15 cellular contexts compared by ENCODE assay signal in the genomic region with DNA sequence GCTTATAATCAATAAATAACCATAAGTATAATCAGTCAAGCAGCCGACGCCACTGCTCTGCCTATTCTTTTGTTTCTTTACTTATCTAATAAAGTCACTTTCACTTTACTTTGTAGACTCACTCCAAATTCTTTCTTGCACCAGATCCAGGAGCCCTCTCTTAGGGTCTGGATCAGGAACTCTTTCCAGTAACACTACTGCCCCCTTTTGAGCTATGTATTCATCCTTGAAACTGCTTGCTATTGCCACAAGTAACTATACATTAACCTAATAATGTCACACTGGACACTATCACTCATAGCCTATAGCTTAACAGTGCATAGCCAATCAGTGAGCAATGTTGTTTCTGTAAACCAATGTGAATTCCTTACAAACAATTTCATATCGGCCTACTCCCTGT. TPM values are rescaled to one million over a fixed set of nuclear protein-coding genes. Genes with fewer than 3 reads are reported as not detected.
DNase-seq lines count a peak whose midpoint lies in the region; TF ChIP-seq lines count a peak whose summit lies in the region.
"Had no signal": no experiment of that assay in that cellular context is flagged by ENCODE, and none has a peak within 500 bp of the region (broad histone marks: within the 10 kb centered on the region; RNA-seq: fewer than 3 reads in every experiment).

No MANE protein-coding gene starts in this region.

- intact Hi-C loops in dorsolateral prefrontal cortex (cut with DNase I) = loop anchor here (5.0 kb wide), 3 partner anchors 46 to 74 kb away; no protein-coding TSS in a partner anchor

- H3K4me3 Mint-ChIP-seq in neural progenitor cell = peak overlapping the region; percentile 34
- H3K4me3 Mint-ChIP-seq: activated CD8-positive, alpha-beta memory T cell treated with anti-CD3 and anti-CD28 coated beads, Interleukin-2, amount 10 ng/mL, durations not matched to agents 7 days and 5 days; stimulated activated naive CD8-positive, alpha-beta T cell treated with anti-CD3 and anti-CD28 coated beads, Interleukin-15, amount 100 ng/mL, for 72 hours had no signal

- H3K4me3 ChIP-seq in NB4 (ENCODE audit: low read depth, low read length) = no peak overlapping the region
- H3K4me3 ChIP-seq in dorsolateral prefrontal cortex = no peak overlapping the region
- H3K4me3 ChIP-seq in neural progenitor cell = no peak overlapping the region
- H3K4me3 ChIP-seq: adrenal gland, pancreas, Peyer's patch had no signal

- H3K9me3 Mint-ChIP-seq in neural progenitor cell = no peaks in the 10 kb centered on the region

- peaks cover 11% of the 10 kb centered on the region for H4K20me1 ChIP-seq in neural progenitor cell (ENCODE audit: low read depth)

- peak; percentile 30 for DNase-seq in Daoy (ENCODE audit: low read depth)
- peak; percentile 11 for DNase-seq in NB4 (ENCODE audit: low read depth)
- no peak for DNase-seq in dorsolateral prefrontal cortex
- peak; percentile 43 for DNase-seq in neural progenitor cell (ENCODE audit: low spot score)
- DNase-seq in AML-193 (lab: John Stamatoyannopoulos, UW) = no peak
- no peak for DNase-seq in cerebellum (ENCODE audit: low spot score)
- DNase-seq in activated CD8-positive, alpha-beta memory T cell treated with anti-CD3 and anti-CD28 coated beads, Interleukin-2, amount 50 U/mL, for 48 hours = no peak
- no peak for DNase-seq in DMS153 (lab: John Stamatoyannopoulos, UW)
- DNase-seq: activated CD8-positive, alpha-beta memory T cell treated with anti-CD3 and anti-CD28 coated beads, Interleukin-2, amount 10 ng/mL, durations not matched to agents 7 days and 5 days; adrenal gland; NCI-H146; pancreas; Peyer's patch; stimulated activated CD4-positive, alpha-beta T cell treated with anti-CD3 and anti-CD28 coated beads, Interleukin-4, amount 100 ng/mL, for 4 hours; stimulated activated naive CD8-positive, alpha-beta T cell treated with anti-CD3 and anti-CD28 coated beads, Interleukin-15, amount 100 ng/mL, for 72 hours had no signal

- H3K4me1 ChIP-seq in neural progenitor cell = peaks cover 27% of the 10 kb centered on the region

- no peak overlapping the region for H3K27ac ChIP-seq in dorsolateral prefrontal cortex
- no peak overlapping the region for H3K27ac ChIP-seq in neural progenitor cell
- H3K27ac ChIP-seq: pancreas, Peyer's patch had no signal

- H3K4me2 ChIP-seq in neural progenitor cell = no peak overlapping the region

- no peak overlapping the region for H2AFZ ChIP-seq in neural progenitor cell (replicated peaks)

- H3K36me3 Mint-ChIP-seq in neural progenitor cell = no peaks in the 10 kb centered on the region
- H3K36me3 Mint-ChIP-seq: activated CD8-positive, alpha-beta memory T cell treated with anti-CD3 and anti-CD28 coated beads, Interleukin-2, amount 10 ng/mL, durations not matched to agents 7 days and 5 days had no signal

- peaks cover 28% of the 10 kb centered on the region for H3K4me1 Mint-ChIP-seq in neural progenitor cell

- TF ChIP-seq CTCF in NB4 (IDR thresholded peaks at IDR 0.05; ENCODE audit: low read depth, low read length) (no peak), dorsolateral prefrontal cortex (IDR thresholded peaks at IDR 0.05 in 54 of 56, conservative IDR thresholded peaks at IDR 0.05 in 2 of 56; ENCODE audit: low read depth in 1 of 56, partially characterized antibody in 56 of 56) (peak in 43 of 56 donors; percentile 11 to 56 (median 36)), neural progenitor cell (IDR thresholded peaks at IDR 0.05) (peak; percentile 42)

- H3K79me2 ChIP-seq in neural progenitor cell (ENCODE audit: low read depth) = no peaks in the 10 kb centered on the region

- no peak overlapping the region for H3K9ac ChIP-seq in neural progenitor cell

- peaks cover 21% of the 10 kb centered on the region for H3K27me3 Mint-ChIP-seq in neural progenitor cell (ENCODE audit: insufficient read depth, low read depth)

- peaks cover 10% of the 10 kb centered on the region for H3F3A ChIP-seq in neural progenitor cell (ENCODE audit: low read depth)

- no peaks in the 10 kb centered on the region for H3K36me3 ChIP-seq in neural progenitor cell
- H3K36me3 ChIP-seq: adrenal gland, pancreas, Peyer's patch had no signal

- no peaks in the 10 kb centered on the region for H3K9me3 ChIP-seq in neural progenitor cell (ENCODE audit: low read depth)
- H3K9me3 ChIP-seq: adrenal gland, pancreas, Peyer's patch had no signal

- TF ChIP-seq POLR2A in NB4 (IDR thresholded peaks at IDR 0.05; ENCODE audit: extremely low read depth, insufficient read length) = no peak

- H3K27me3 ChIP-seq in dorsolateral prefrontal cortex (peaks cover 0 to 19% (median 3%) of the 10 kb centered on the region in 45 donors), neural progenitor cell (peaks cover 42% of the 10 kb centered on the region)

- H3K27ac Mint-ChIP-seq in neural progenitor cell = no peak overlapping the region
- H3K27ac Mint-ChIP-seq: activated CD8-positive, alpha-beta memory T cell treated with anti-CD3 and anti-CD28 coated beads, Interleukin-2, amount 10 ng/mL, durations not matched to agents 7 days and 5 days; stimulated activated naive CD8-positive, alpha-beta T cell treated with anti-CD3 and anti-CD28 coated beads, Interleukin-15, amount 100 ng/mL, for 72 hours had no signal

RNA-seq across cellular contexts. Expression of a gene that starts 2.8 kb away (rescaled TPM):
- 6.4 and 9.9 TPM in 2 replicates for total RNA-seq in Daoy (2014; rRNA removed; shearing (Covaris generic))
- total RNA-seq in dorsolateral prefrontal cortex (10 to 100 TPM in 1 of 120 experiments, 1 to 10 TPM in 119; 1.7 to 12.5 (median 4.5) TPM), neural progenitor cell (ENCODE audit: low replicate concordance) (22.0 and 24.7 TPM in 2 replicates), cerebellum (35.4 TPM)

Comparison
In these comparisons a context has a peak if more than half of its experiments do, and no peak if none do; other contexts are left out.
1. DNase-seq: peak in Daoy (single experiment), NB4 (single experiment) and neural progenitor cell (single experiment); none in dorsolateral prefrontal cortex (0 of 10), AML-193 (0 of 2), cerebellum (single experiment), activated CD8-positive, alpha-beta memory T cell treated with anti-CD3 and anti-CD28 coated beads, Interleukin-2, amount 50 U/mL, for 48 hours (single experiment) and DMS153 (single experiment).